14 cellular contexts compared by ENCODE assay signal in genomic region chr17:75664099-75664549, GRCh38. TPM values are rescaled to one million over a fixed set of nuclear protein-coding genes. Genes with fewer than 3 reads are reported as not detected.
DNase-seq lines count a peak whose midpoint lies in the region; ATAC-seq and TF ChIP-seq lines count a peak whose summit lies in the region.
"Had no signal": no experiment of that assay in that cellular context is flagged by ENCODE, and none has a peak within 500 bp of the region (broad histone marks: within the 10 kb centered on the region; RNA-seq: fewer than 3 reads in every experiment).

No MANE protein-coding gene starts in this region.

- H3K36me3 Mint-ChIP-seq in HFFc6 (ENCODE audit: low read depth) = peaks cover 18% of the 10 kb centered on the region
- peaks cover 54% of the 10 kb centered on the region for H3K36me3 Mint-ChIP-seq in MCF 10A (ENCODE audit: insufficient read depth, unreplicated experiment)

- BruUV-seq in MCF 10A (replicated peaks; lab: Mats Ljungman, UMichigan) = no TSS peak

- no peak overlapping the region for H3K27ac Mint-ChIP-seq in HFFc6
- H3K27ac Mint-ChIP-seq in MCF 10A (ENCODE audit: low read depth, unreplicated experiment) = no peak overlapping the region

- CTCF ChIA-PET in MCF 10A (lab: Yijun Ruan, JAX) = no interaction called here

- TF ChIP-seq POLR2A in prostate gland (IDR thresholded peaks at IDR 0.05) = no peak

- no peak overlapping the region for H3K4me3 Mint-ChIP-seq in HFFc6
- no peak overlapping the region for H3K4me3 Mint-ChIP-seq in MCF 10A (ENCODE audit: unreplicated experiment)

- intact Hi-C loops in prostate gland (cut with DNase I) (no loop called here), MCF 10A (cut with micrococcal nuclease) (no loop called here)

- no peak for TF ChIP-seq CTCF in GM06990 (IDR thresholded peaks at IDR 0.05; ENCODE audit: insufficient read depth, low read length, poor library complexity, severe bottlenecking)
- TF ChIP-seq CTCF in prostate gland (IDR thresholded peaks at IDR 0.05) = no peak
- no peak for TF ChIP-seq CTCF in HFFc6 (IDR thresholded peaks at IDR 0.05)
- TF ChIP-seq CTCF in MCF 10A (IDR thresholded peaks at IDR 0.05; ENCODE audit: unreplicated experiment) = no peak

- H3K27me3 ChIP-seq in GM06990 (replicated peaks; ENCODE audit: control insufficient read depth, insufficient read depth, low read length) (no peaks in the 10 kb centered on the region), prostate gland (replicated peaks; ENCODE audit: insufficient read depth) (no peaks in the 10 kb centered on the region)

- H3K36me3 ChIP-seq in GM06990 (ENCODE audit: control insufficient read depth, insufficient read depth, low read length) (peaks cover 21% of the 10 kb centered on the region), prostate gland (no peaks in the 10 kb centered on the region)

- H3K9me3 Mint-ChIP-seq in HFFc6 (no peaks in the 10 kb centered on the region), MCF 10A (ENCODE audit: unreplicated experiment) (no peaks in the 10 kb centered on the region)

- H3K4me3 ChIP-seq in GM06990 (replicated peaks; ENCODE audit: low read depth, low read length) (peak overlapping the region; percentile 2; the same call in 1 of the 2 replicates), prostate gland (no peak overlapping the region)
- H3K4me3 ChIP-seq: skin epidermis had no signal

- H3K27ac ChIP-seq in prostate gland = no peak overlapping the region
- H3K27ac ChIP-seq: skin epidermis had no signal

- H3K4me1 Mint-ChIP-seq in HFFc6 (ENCODE audit: low read depth) (peaks cover 16% of the 10 kb centered on the region), MCF 10A (ENCODE audit: insufficient read depth, unreplicated experiment) (peaks cover 15% of the 10 kb centered on the region)

- no peaks in the 10 kb centered on the region; the same call in 1 of the 2 replicates for H3K27me3 Mint-ChIP-seq in HFFc6 (ENCODE audit: insufficient read depth)
- H3K27me3 Mint-ChIP-seq in MCF 10A (ENCODE audit: insufficient read depth, unreplicated experiment) = no peaks in the 10 kb centered on the region

- no peaks in the 10 kb centered on the region for H3K9me3 ChIP-seq in prostate gland

- POLR2A ChIA-PET in MCF 10A (lab: Yijun Ruan, JAX) = no interaction called here

- peaks cover 7% of the 10 kb centered on the region for H3K4me1 ChIP-seq in prostate gland (replicated peaks)

- DNase-seq in GM06990 (ENCODE audit: extremely low read depth, insufficient read length) (peak; percentile 81), prostate gland (ENCODE audit: low spot score) (no peak), HFFc6 (no peak), MCF 10A (ENCODE audit: unreplicated experiment) (no peak)
- DNase-seq: ACHN; GF-D8; hypothalamus; NCI-H446 treated with DMSO at 0.1 percent for 48 hours; stimulated activated naive CD4-positive, alpha-beta T cell had no signal

- ATAC-seq in GM19372 (IDR thresholded peaks at IDR 0.05; ENCODE audit: low read depth, unreplicated experiment) (peak; percentile 49), HG02870 (IDR thresholded peaks at IDR 0.05; ENCODE audit: unreplicated experiment) (peak; percentile 74), HG03575 (IDR thresholded peaks at IDR 0.05; ENCODE audit: extremely low read depth, insufficient number of reproducible peaks, low FRiP score, unreplicated experiment) (peak; percentile 52), esophagus mucosa (no peak)

- 90% methylated on average over 3 of the region's 3 CpGs for WGBS in prostate gland

RNA-seq across cellular contexts. Expression of gene RECQL5, which starts 2.8 kb away (rescaled TPM):
- total RNA-seq in prostate gland (100 to 1,000 TPM in 1 of 2 donors, 10 to 100 TPM in 1; 33.6 to 132 TPM), MCF 10A (2022) (36.3 and 47.9 TPM in 2 replicates), esophagus mucosa (36.6 TPM)
- 10 to 100 TPM; 18.7 to 22.6 (median 21.2) TPM for total RNA-seq in HFFc6 (2021; fragmentation: NEBNext Ultra II Directional; extraction: Animal tissue kit (Norgen Biotek cat#: 25700))

RNA-seq across cellular contexts. Expression of gene SAP30BP, which starts 3.0 kb away (rescaled TPM):
- total RNA-seq in prostate gland (10 to 100 TPM; 50.4 to 72.3 TPM), MCF 10A (2022) (108 and 123 TPM in 2 replicates), esophagus mucosa (46.3 TPM)
- 10 to 100 TPM; 68.4 to 81.5 (median 71.4) TPM for total RNA-seq in HFFc6 (2021; fragmentation: NEBNext Ultra II Directional; extraction: Animal tissue kit (Norgen Biotek cat#: 25700))

RNA-seq across cellular contexts. Expression of gene SMIM5, which starts 30.9 kb away (rescaled TPM):
- total RNA-seq in prostate gland (1 to 10 TPM in 1 of 2 donors, under 1 TPM in 1; 0.27 to 4.1 TPM), MCF 10A (2022) (0.09 TPM in 1 of 2 replicates, not detected in the other), esophagus mucosa (10.1 TPM)
- total RNA-seq in HFFc6 (2021; fragmentation: NEBNext Ultra II Directional; extraction: Animal tissue kit (Norgen Biotek cat#: 25700)) = under 1 TPM in 1 of 6 experiments, not detected in 5; 0.09 TPM

RNA-seq across cellular contexts. Expression of gene ITGB4, which starts 57.1 kb away (rescaled TPM):
- total RNA-seq in prostate gland (100 to 1,000 TPM in 1 of 2 donors, 10 to 100 TPM in 1; 81.0 to 105 TPM), MCF 10A (2022) (727 and 1,054 TPM in 2 replicates), esophagus mucosa (134 TPM)
- total RNA-seq in HFFc6 (2021; fragmentation: NEBNext Ultra II Directional; extraction: Animal tissue kit (Norgen Biotek cat#: 25700)) = 1 to 10 TPM in 1 of 6 experiments, under 1 TPM in 4, not detected in 1; 0.28 to 1.0 (median 0.76) TPM
